In genomic region chr19:7577422-7577821, GRCh38 we compare ENCODE assay signal across 2 cellular contexts.
TF ChIP-seq lines count a peak whose summit lies in the region.

No MANE protein-coding gene starts in this region.

TF ChIP-seq in HEK293, 187 proteins besides CTCF, POLR2A, EP300 and RAD21:
- TF ChIP-seq ZNF366 (tag by site-specific recombination; conservative IDR thresholded peaks at IDR 0.05) = peak; percentile 96

TF ChIP-seq in K562, 482 proteins besides CTCF, POLR2A, EP300 and RAD21:
- peak; percentile 97 for TF ChIP-seq ZNF512 (tag; IDR thresholded peaks at IDR 0.05)
